17 cellular contexts compared by ENCODE assay signal in the genomic region with DNA sequence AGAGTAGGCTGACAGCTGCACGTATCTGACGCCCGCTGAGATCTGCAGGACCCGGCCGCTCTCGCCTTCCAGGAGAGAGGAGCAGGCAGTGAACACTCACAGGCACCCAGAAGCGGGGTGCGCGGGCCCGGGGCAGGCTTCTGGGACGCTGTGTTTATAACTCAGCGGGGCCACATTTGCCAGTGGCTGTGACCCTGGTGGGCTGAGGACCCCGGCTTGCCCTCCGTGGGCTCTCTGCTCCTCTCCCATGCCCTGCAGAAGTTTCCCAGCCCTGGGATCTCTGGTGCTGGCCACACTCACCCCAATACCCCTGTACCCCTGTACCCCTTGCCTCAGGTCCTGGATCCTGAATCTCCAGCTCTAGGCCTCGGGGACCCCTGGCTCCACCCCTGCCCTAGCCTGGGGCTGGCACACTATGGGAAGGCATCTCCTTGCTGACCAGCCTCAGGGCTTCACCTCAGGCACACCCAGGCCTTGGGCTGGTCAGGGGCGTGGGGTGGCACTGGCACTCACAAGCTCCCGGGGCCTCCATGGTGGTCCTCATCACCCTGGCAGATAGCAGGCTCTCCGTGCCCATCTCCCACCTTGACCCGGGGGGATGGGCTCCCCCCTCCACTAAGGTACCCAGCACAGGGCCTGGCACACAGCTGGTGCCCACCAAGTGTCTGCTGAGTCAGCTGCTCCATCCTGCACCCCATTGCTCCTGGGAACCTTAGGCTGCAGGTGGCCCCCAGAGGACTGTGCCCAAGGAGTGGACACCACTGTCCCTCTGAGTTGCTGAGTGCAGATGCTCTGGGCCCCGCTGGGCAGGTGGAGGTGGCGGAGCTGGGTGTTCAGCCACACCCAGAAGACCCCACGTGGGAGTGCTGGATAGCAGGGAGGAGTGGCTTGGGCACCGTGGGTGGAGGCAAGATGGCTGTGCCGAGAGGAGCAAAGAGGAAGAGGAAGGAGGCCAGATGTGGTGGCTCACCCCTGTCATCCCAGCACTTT.
"Had no signal": no experiment of that assay in that cellular context is flagged by ENCODE, and none has a peak within 500 bp of the region (broad histone marks: within the 10 kb centered on the region; RNA-seq: fewer than 3 reads in every experiment).

No MANE protein-coding gene starts in this region.

- ATAC-seq: activated CD8-positive, alpha-beta T cell treated with anti-CD3 and anti-CD28 coated beads, Interleukin-2, amount 10 ng/mL, durations not matched to agents 7 days and 5 days; foreskin keratinocyte; naive thymus-derived CD4-positive, alpha-beta T cell; psoas muscle; stimulated activated memory B cell treated with anti-CD40 and anti-IgM and Interleukin-4, amounts not matched to agents 10 μg/mL and 1 μg/mL and 100 μg/mL, for 72 hours had no signal

- H3K4me3 Mint-ChIP-seq: activated CD4-positive, alpha-beta T cell treated with anti-CD3 and anti-CD28 coated beads, Interleukin-2, amount 10 ng/mL, durations not matched to agents 24 days and 14 days; activated CD8-positive, alpha-beta T cell treated with anti-CD3 and anti-CD28 coated beads, Interleukin-2, amount 10 ng/mL, durations not matched to agents 7 days and 5 days; activated naive CD8-positive, alpha-beta T cell; brain; central memory CD8-positive, alpha-beta T cell; naive thymus-derived CD4-positive, alpha-beta T cell; stimulated activated memory B cell treated with anti-CD40 and anti-IgM and Interleukin-4, amounts not matched to agents 10 μg/mL and 1 μg/mL and 100 μg/mL, for 72 hours had no signal

- H3K4me1 ChIP-seq: foreskin keratinocyte, psoas muscle had no signal

- H3K27ac ChIP-seq: foreskin keratinocyte, psoas muscle, WERI-Rb-1 had no signal

- H3K4me1 Mint-ChIP-seq: activated CD4-positive, alpha-beta T cell treated with anti-CD3 and anti-CD28 coated beads, Interleukin-2, amount 10 ng/mL, durations not matched to agents 24 days and 14 days; brain; central memory CD8-positive, alpha-beta T cell; naive thymus-derived CD4-positive, alpha-beta T cell had no signal

- H3K4me3 ChIP-seq: psoas muscle had no signal

- H3K27me3 Mint-ChIP-seq: activated CD4-positive, alpha-beta T cell treated with anti-CD3 and anti-CD28 coated beads, Interleukin-2, amount 10 ng/mL, durations not matched to agents 24 days and 14 days; activated naive CD8-positive, alpha-beta T cell; brain; central memory CD8-positive, alpha-beta T cell; stimulated activated memory B cell treated with anti-CD40 and anti-IgM and Interleukin-4, amounts not matched to agents 10 μg/mL and 1 μg/mL and 100 μg/mL, for 72 hours had no signal

- H3K36me3 ChIP-seq: WERI-Rb-1 had no signal

- H3K27ac Mint-ChIP-seq: activated CD4-positive, alpha-beta T cell treated with anti-CD3 and anti-CD28 coated beads, Interleukin-2, amount 10 ng/mL, durations not matched to agents 24 days and 14 days; activated CD8-positive, alpha-beta T cell treated with anti-CD3 and anti-CD28 coated beads, Interleukin-2, amount 10 ng/mL, durations not matched to agents 7 days and 5 days; activated naive CD8-positive, alpha-beta T cell; brain; naive thymus-derived CD4-positive, alpha-beta T cell; stimulated activated memory B cell treated with anti-CD40 and anti-IgM and Interleukin-4, amounts not matched to agents 10 μg/mL and 1 μg/mL and 100 μg/mL, for 72 hours had no signal

- DNase-seq: activated CD4-positive, alpha-beta T cell treated with anti-CD3 and anti-CD28 coated beads, Interleukin-2, amount 10 ng/mL, durations not matched to agents 24 days and 14 days; activated CD8-positive, alpha-beta T cell treated with anti-CD3 and anti-CD28 coated beads, Interleukin-2, amount 10 ng/mL, durations not matched to agents 7 days and 5 days; activated gamma-delta T cell treated with Interleukin-2 at 50 U/mL for 16 hours; amniotic stem cell; cortex of kidney; effector CD8-positive, alpha-beta T cell; foreskin keratinocyte; naive thymus-derived CD4-positive, alpha-beta T cell; nucleus accumbens; stimulated activated CD4-positive, alpha-beta T cell treated with anti-CD3 and anti-CD28 coated beads, Interleukin-12 subunit alpha, Interleukin-12 subunit beta, amount 100 ng/mL, for 4 hours; stimulated activated CD4-positive, alpha-beta T cell treated with anti-CD3 and anti-CD28 coated beads, Interleukin-2, amount 100 ng/mL, for 48 hours; WERI-Rb-1 had no signal
